ENCODE assay signal across 8 cellular contexts in the genomic region with DNA sequence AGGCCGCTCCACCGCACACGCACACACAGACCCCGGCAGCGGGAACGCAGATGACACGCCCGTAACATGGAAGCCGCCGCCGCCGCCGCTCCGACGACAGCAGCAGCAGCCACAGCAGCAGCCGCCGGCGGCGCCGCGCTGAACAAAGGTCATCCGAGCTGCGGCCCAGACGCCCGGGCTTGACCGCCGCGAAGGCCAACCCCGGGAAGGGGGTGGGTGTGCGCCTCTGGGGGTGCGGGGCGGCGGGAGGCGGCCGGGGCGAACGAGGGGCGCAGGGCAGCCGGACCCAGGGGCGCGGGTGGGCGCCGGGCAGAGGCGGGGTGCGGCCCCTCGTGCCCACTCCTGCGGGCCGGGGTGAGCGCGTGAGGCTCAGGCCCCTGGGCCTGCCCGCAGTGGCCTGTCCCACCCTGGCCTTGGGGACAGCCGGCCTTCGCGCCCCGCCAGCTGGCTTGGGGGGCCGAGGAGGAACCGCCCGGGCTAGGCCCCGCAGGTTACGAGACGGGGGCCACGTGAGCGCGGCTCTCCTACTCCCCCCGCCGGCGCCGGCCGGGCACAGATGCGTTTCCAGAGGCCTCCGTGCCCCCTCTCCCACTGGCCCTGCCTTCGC. TPM values are rescaled to one million over a fixed set of nuclear protein-coding genes. Genes with fewer than 3 reads are reported as not detected.
DNase-seq lines count a peak whose midpoint lies in the region; ATAC-seq, FAIRE-seq and TF ChIP-seq lines count a peak whose summit lies in the region.

No MANE protein-coding gene starts in this region.

- H2AFZ ChIP-seq in GM12878 (ENCODE audit: control insufficient read depth, low read depth, low read length): peak overlapping the region; percentile 60

- TF ChIP-seq CTCF in Peyer's patch (IDR thresholded peaks at IDR 0.05) (no peak), GM12878 (IDR thresholded peaks at IDR 0.05 in 2 of 3, conservative IDR thresholded peaks at IDR 0.05 in 1 of 3; ENCODE audit: control insufficient read depth in 2 of 3, extremely low read depth in 1 of 3, insufficient read depth in 1 of 3, low read depth in 3 of 3, low read length in 3 of 3) (no peak)

- TF ChIP-seq POLR2A in Peyer's patch (IDR thresholded peaks at IDR 0.05) (no peak), GM12878 (IDR thresholded peaks at IDR 0.05; ENCODE audit: low read depth, low read length) (0 out of 2 replicates have a peak, but pooled peaks have one; percentile 39)

- H3K9ac ChIP-seq in GM12878 (ENCODE audit: control insufficient read depth, insufficient read depth, low read length) (no peak overlapping the region; the same call in 1 of the 2 replicates), iPS-15b (ENCODE audit: low read depth, low read length) (peak overlapping the region; percentile 66), skeletal muscle satellite cell (ENCODE audit: low read depth, low read length) (peak overlapping the region; percentile 85)

- H3K27me3 ChIP-seq in Peyer's patch (no peaks in the 10 kb centered on the region), GM12878 (replicated peaks in 1 of 2; ENCODE audit: control insufficient read depth in 2 of 2, insufficient read depth in 2 of 2, low read length in 1 of 2) (peaks cover 0 to 2% of the 10 kb centered on the region in 2 experiments), iPS-15b (ENCODE audit: control insufficient read depth, insufficient read depth, low read length) (no peaks in the 10 kb centered on the region), skeletal muscle satellite cell (ENCODE audit: control insufficient read depth, insufficient read depth, low read length) (no peaks in the 10 kb centered on the region)

- 9% methylated on average over 27 of the region's 72 CpGs for WGBS in GM12878 (ENCODE audit: insufficient coverage, insufficient replicate concordance, low lambda C conversion rate, missing lambda C conversion rate)

- H3K4me3 ChIP-seq in Peyer's patch (peak overlapping the region; percentile 45 to 62 (median 60)), GM12878 (peak overlapping the region; percentile 68; the same call in 1 of the 2 replicates), iPS-15b (ENCODE audit: low read depth, low read length) (peak overlapping the region; percentile 41), skeletal muscle satellite cell (ENCODE audit: low read length) (peak overlapping the region; percentile 66)

- H3K27ac ChIP-seq in Peyer's patch (peak overlapping the region; percentile 85 to 95 (median 90)), GM12878 (ENCODE audit: control insufficient read depth, insufficient read depth) (no peak overlapping the region)

- no peak for TF ChIP-seq RAD21 in GM12878 (IDR thresholded peaks at IDR 0.05; ENCODE audit: insufficient read depth, low read depth, low read length)

- POLR2A ChIA-PET in GM12878 (lab: Charles Lee): no interaction called here

- in situ Hi-C loops in GM12878 (cut with MboI): no loop called here

- DNase-seq in C1 segment of cervical spinal cord (lab: John Stamatoyannopoulos, UW) (peak in 10 of 14 donors; percentile 54 to 84 (median 60)), Peyer's patch (peak; percentile 64 to 84 (median 75)), GM12878 (ENCODE audit: low read depth, low spot score) (no peak), OCI-M2 (lab: John Stamatoyannopoulos, UW; ENCODE audit: unreplicated experiment) (no peak)

- peaks cover 0 to 31% (median 2%) of the 10 kb centered on the region in 4 donors for H3K4me1 ChIP-seq in Peyer's patch
- H3K4me1 ChIP-seq in GM12878 (ENCODE audit: control insufficient read depth, insufficient read depth, low read length): no peaks in the 10 kb centered on the region
- peaks cover 76% of the 10 kb centered on the region for H3K4me1 ChIP-seq in iPS-15b (ENCODE audit: control insufficient read depth, insufficient read depth, low read length)
- peaks cover 20% of the 10 kb centered on the region for H3K4me1 ChIP-seq in skeletal muscle satellite cell (ENCODE audit: control insufficient read depth, insufficient read depth, low read length)

- CTCF ChIA-PET in GM12878 (lab: Yijun Ruan, JAX): no interaction called here

- ATAC-seq in GM19455 (IDR thresholded peaks at IDR 0.05; ENCODE audit: unreplicated experiment) (peak; percentile 52), GM12878 (peak; percentile 66), GM21423 (IDR thresholded peaks at IDR 0.05; ENCODE audit: unreplicated experiment) (no peak)

- H3K4me2 ChIP-seq in GM12878 (ENCODE audit: control insufficient read depth, insufficient read depth): peak overlapping the region; percentile 68
- H3K4me2 ChIP-seq in skeletal muscle satellite cell (ENCODE audit: low read length): peak overlapping the region; percentile 83

- BruUV-seq in GM12878 (replicated peaks; lab: Mats Ljungman, UMichigan): no TSS peak

- no peak for FAIRE-seq in GM12878 (lab: Jason Lieb, UNC)

- intact Hi-C loops in GM12878 (cut with micrococcal nuclease; ENCODE audit: unreplicated experiment): no loop called here

- H3K79me2 ChIP-seq in GM12878 (ENCODE audit: control insufficient read depth, insufficient read depth, low read length): no peaks in the 10 kb centered on the region; the same call in 1 of the 2 replicates

- no peak for TF ChIP-seq EP300 in GM12878 (IDR thresholded peaks at IDR 0.05; ENCODE audit: borderline replicate concordance in 1 of 2, control insufficient read depth in 1 of 2, low read depth in 2 of 2, low read length in 2 of 2)

- H3K36me3 ChIP-seq in Peyer's patch: no peaks in the 10 kb centered on the region
- no peaks in the 10 kb centered on the region for H3K36me3 ChIP-seq in GM12878 (ENCODE audit: control insufficient read depth in 2 of 2, insufficient read depth in 2 of 2, low read length in 1 of 2)
- peaks cover 19% of the 10 kb centered on the region for H3K36me3 ChIP-seq in iPS-15b (ENCODE audit: control insufficient read depth, insufficient read depth, low read length)
- peaks cover 28% of the 10 kb centered on the region for H3K36me3 ChIP-seq in skeletal muscle satellite cell (ENCODE audit: insufficient read depth, low read length)

- SMC1A ChIA-PET in GM12878 (lab: Charles Lee; ENCODE audit: uncharacterized antibody, unreplicated experiment): no interaction called here

- H4K20me1 ChIP-seq in GM12878 (ENCODE audit: control insufficient read depth, insufficient read depth): no peaks in the 10 kb centered on the region

- RAD21 ChIA-PET in GM12878 (lab: Charles Lee; ENCODE audit: unreplicated experiment): no interaction called here

- no peaks in the 10 kb centered on the region for H3K9me3 ChIP-seq in Peyer's patch
- peaks cover 2% of the 10 kb centered on the region; the same call in 1 of the 3 replicates for H3K9me3 ChIP-seq in GM12878 (replicated peaks; ENCODE audit: control insufficient read depth, insufficient read depth, low read length)
- no peaks in the 10 kb centered on the region for H3K9me3 ChIP-seq in iPS-15b (ENCODE audit: control insufficient read depth, insufficient read depth, low read length)
- H3K9me3 ChIP-seq in skeletal muscle satellite cell (replicated peaks; ENCODE audit: low read length): no peaks in the 10 kb centered on the region

TF ChIP-seq in GM12878, 131 proteins besides CTCF, POLR2A, EP300 and RAD21 (continues in another document):
- peak; percentile 84 for TF ChIP-seq SUZ12 (IDR thresholded peaks at IDR 0.05; ENCODE audit: unreplicated experiment)
- TF ChIP-seq TBL1XR1 (IDR thresholded peaks at IDR 0.05; ENCODE audit: low read depth, low read length): no peak
- TF ChIP-seq KDM1A (IDR thresholded peaks at IDR 0.05; ENCODE audit: borderline replicate concordance): no peak
- no peak for TF ChIP-seq CBX5 (IDR thresholded peaks at IDR 0.05; ENCODE audit: low read depth)
- TF ChIP-seq BHLHE40 (IDR thresholded peaks at IDR 0.05; ENCODE audit: borderline replicate concordance in 1 of 2, low read depth in 2 of 2, low read length in 1 of 2): peak in 1 of 2 experiments; percentile 53; a peak in 2 of 4 replicates
- TF ChIP-seq NR2F1 (conservative IDR thresholded peaks at IDR 0.05): peak; percentile 42; the same call in 1 of the 2 replicates
- TF ChIP-seq POLR2AphosphoS2 (IDR thresholded peaks at IDR 0.05; ENCODE audit: low read depth, low read length): no peak
- no peak for TF ChIP-seq ESRRA (IDR thresholded peaks at IDR 0.05; ENCODE audit: low read length)
- no peak for TF ChIP-seq ZSCAN29 (IDR thresholded peaks at IDR 0.05)
- TF ChIP-seq, protein P1, sequence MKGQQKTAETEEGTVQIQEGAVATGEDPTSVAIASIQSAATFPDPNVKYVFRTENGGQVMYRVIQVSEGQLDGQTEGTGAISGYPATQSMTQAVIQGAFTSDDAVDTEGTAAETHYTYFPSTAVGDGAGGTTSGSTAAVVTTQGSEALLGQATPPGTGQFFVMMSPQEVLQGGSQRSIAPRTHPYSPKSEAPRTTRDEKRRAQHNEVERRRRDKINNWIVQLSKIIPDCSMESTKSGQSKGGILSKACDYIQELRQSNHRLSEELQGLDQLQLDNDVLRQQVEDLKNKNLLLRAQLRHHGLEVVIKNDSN (IDR thresholded peaks at IDR 0.05; ENCODE audit: borderline replicate concordance, extremely low read length, insufficient read depth, low read depth, low read length): peak; percentile 28
- no peak for TF ChIP-seq TARDBP (IDR thresholded peaks at IDR 0.05; ENCODE audit: borderline replicate concordance)
- TF ChIP-seq JUNB (IDR thresholded peaks at IDR 0.05): no peak
- TF ChIP-seq PML (IDR thresholded peaks at IDR 0.05; ENCODE audit: low read length): no peak
- TF ChIP-seq HDAC2 (IDR thresholded peaks at IDR 0.05): no peak
- no peak for TF ChIP-seq ZNF207 (IDR thresholded peaks at IDR 0.05; ENCODE audit: borderline replicate concordance)

RNA-seq across cellular contexts. Expression of a gene that starts 1.0 kb away (rescaled TPM):
- total RNA-seq in Peyer's patch (100 to 1,000 TPM in 1 of 4 donors, 10 to 100 TPM in 2, 1 to 10 TPM in 1; 3.9 to 188 (median 12.7) TPM), GM12878 (2014; rRNA removed) (0.90 and 2.1 TPM in 2 replicates), GM12878 (2014; rRNA removed; fragmentation: Illumina TruSeq; extraction: Trizol) (1.6 and 2.3 TPM in 2 replicates), GM12878 (2021) (1.4 and 1.9 TPM in 2 replicates)
- total RNA-seq in GM12878 (2013; cell fraction: nucleolus; rRNA removed): 14.2 and 16.9 TPM in 2 replicates
- 1.4 TPM for polyA plus RNA-seq in GM12878 (2011; ENCODE audit: low read depth)
- polyA plus RNA-seq in GM12878 (2011; rRNA removed) (2.1 and 2.3 TPM in 2 replicates), GM12878 (2014; fragmentation: Illumina TruSeq; extraction: Trizol) (3.4 and 4.2 TPM in 2 replicates), GM12878 (2014; fragmentation: Nextera tagmentation; extraction: Ambion mirVana) (1 to 10 TPM in 1 of 2 experiments, under 1 TPM in 1; 0.44 to 1.3 TPM), GM12878 (2014; rRNA removed) (1.6 and 1.9 TPM in 2 replicates), GM12878 (2016; fragmentation: Nextera tagmentation; extraction: Ambion mirVana) (under 1 TPM; 0.63 to 0.84 TPM)
- 3.0 and 3.8 TPM in 2 replicates for polyA plus RNA-seq in GM12878 (2011; cell fraction: cytosol; rRNA removed)
- 1.5 and 1.7 TPM in 2 replicates for polyA plus RNA-seq in GM12878 (2011; cell fraction: nucleus; rRNA removed)
- polyA plus RNA-seq in GM12878 (2012): 1.8 and 2.1 TPM in 2 replicates
- polyA minus RNA-seq in GM12878 (2011; rRNA and poly(A)+ RNA removed): 4.6 and 5.0 TPM in 2 replicates
- 0.73 and 1.9 TPM in 2 replicates for polyA minus RNA-seq in GM12878 (2011; cell fraction: cytosol; rRNA and poly(A)+ RNA removed)
- 0.77 and 0.85 TPM in 2 replicates for polyA minus RNA-seq in GM12878 (2011; cell fraction: nucleus; rRNA and poly(A)+ RNA removed)
- 15.0 and 15.5 TPM in 2 replicates for total RNA-seq in skeletal muscle satellite cell (2012; rRNA removed)

Comparison
In these comparisons a context has a peak if more than half of its experiments do, and no peak if none do; other contexts are left out.
1. DNase-seq: peak in C1 segment of cervical spinal cord (10 of 14) and Peyer's patch (3 of 3); none in GM12878 (single experiment) and OCI-M2 (single experiment).
2. Peak in every context shown above with its lines, with median percentiles within 50 percentile points of each other: H3K4me3 ChIP-seq.